In the genomic region with DNA sequence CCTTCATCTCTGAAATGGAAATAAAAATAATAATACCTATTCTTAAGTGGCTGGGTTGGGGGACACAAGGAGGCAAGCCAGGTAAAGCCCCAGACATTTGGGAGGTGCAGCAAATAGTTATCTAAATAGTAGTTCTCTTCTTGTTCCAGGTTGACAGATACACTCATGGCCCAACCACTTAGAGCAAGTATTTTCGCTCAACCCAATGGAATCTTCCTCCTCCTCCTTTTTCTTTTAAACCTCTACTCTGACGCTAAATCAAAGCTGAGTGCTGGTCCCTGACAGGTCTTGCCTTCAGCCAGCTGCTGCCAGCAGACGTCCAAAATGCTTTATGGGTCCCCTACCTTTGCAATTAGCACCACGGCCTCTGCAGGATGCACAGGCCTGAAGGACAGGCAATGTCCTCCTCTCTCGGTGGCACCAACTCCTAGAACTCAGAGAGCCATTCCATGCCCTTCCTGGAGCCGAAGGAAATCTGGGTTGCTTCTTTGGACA, we compare ENCODE assay signal across 1 cellular context.
TF ChIP-seq lines count a peak whose summit lies in the region.

No MANE protein-coding gene starts in this region.

TF ChIP-seq in GM23338, 12 proteins besides CTCF, POLR2A, EP300 and RAD21:
- no peak for TF ChIP-seq REST (IDR thresholded peaks at IDR 0.05; ENCODE audit: unreplicated experiment)
- no peak for TF ChIP-seq STAT1 (IDR thresholded peaks at IDR 0.05; ENCODE audit: unreplicated experiment)
- TF ChIP-seq ZNF114 (CRISPR knock-in tag; IDR thresholded peaks at IDR 0.05), result no peak
